ENCODE assay signal across 1 cellular context in the genomic region with DNA sequence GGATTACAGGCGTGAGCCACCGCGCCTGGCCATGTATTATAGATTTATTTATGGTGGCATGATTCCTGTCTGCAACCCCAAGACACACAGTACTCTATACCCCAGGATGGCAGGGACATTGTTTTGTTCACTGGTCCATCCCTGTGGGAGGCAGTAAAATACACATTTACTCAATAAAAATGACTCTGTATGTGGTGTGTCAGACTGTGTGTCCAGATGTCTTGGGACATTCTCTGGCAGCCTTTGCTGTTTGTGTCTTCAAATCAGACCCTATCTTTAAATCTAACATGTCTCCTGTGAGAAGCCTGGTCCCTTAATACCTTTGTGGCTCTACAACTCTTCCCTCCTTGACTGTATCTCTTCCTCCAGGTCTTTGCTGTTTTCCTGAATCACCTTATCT.
TF ChIP-seq lines count a peak whose summit lies in the region.

No MANE protein-coding gene starts in this region.

TF ChIP-seq in IMR-90, 13 proteins besides CTCF, POLR2A, EP300 and RAD21:
- TF ChIP-seq CHD1 (IDR thresholded peaks at IDR 0.05; ENCODE audit: low read depth, low read length), result no peak
- no peak for TF ChIP-seq RCOR1 (IDR thresholded peaks at IDR 0.05; ENCODE audit: insufficient replicate concordance, low read length)
- no peak for TF ChIP-seq NFE2L2 (IDR thresholded peaks at IDR 0.05; ENCODE audit: low read depth, low read length)
- TF ChIP-seq RFX5 (IDR thresholded peaks at IDR 0.05; ENCODE audit: low read depth, low read length), result no peak
- TF ChIP-seq SMC3 (IDR thresholded peaks at IDR 0.05; ENCODE audit: low read depth, low read length), result no peak
- TF ChIP-seq, protein P1, sequence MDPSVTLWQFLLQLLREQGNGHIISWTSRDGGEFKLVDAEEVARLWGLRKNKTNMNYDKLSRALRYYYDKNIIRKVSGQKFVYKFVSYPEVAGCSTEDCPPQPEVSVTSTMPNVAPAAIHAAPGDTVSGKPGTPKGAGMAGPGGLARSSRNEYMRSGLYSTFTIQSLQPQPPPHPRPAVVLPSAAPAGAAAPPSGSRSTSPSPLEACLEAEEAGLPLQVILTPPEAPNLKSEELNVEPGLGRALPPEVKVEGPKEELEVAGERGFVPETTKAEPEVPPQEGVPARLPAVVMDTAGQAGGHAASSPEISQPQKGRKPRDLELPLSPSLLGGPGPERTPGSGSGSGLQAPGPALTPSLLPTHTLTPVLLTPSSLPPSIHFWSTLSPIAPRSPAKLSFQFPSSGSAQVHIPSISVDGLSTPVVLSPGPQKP (IDR thresholded peaks at IDR 0.05; ENCODE audit: borderline replicate concordance, low read depth, low read length), result no peak
- TF ChIP-seq FOS (IDR thresholded peaks at IDR 0.05; ENCODE audit: low read depth, low read length), result no peak
- TF ChIP-seq MAFK (IDR thresholded peaks at IDR 0.05; ENCODE audit: low read depth, low read length), result no peak
- no peak for TF ChIP-seq MXI1 (IDR thresholded peaks at IDR 0.05; ENCODE audit: borderline replicate concordance, low read depth, low read length)
